ENCODE assay signal across 22 cellular contexts in genomic region chr11:86034710-86035109, GRCh38. TPM values are rescaled to one million over a fixed set of nuclear protein-coding genes. Genes with fewer than 3 reads are reported as not detected.
A peak's percentile ranks its signal among the peaks of the same experiment; 100 is the strongest.
DNase-seq lines count a peak whose midpoint lies in the region; ATAC-seq, FAIRE-seq and TF ChIP-seq lines count a peak whose summit lies in the region.
"Had no signal": no experiment of that assay in that cellular context is flagged by ENCODE, and none has a peak within 500 bp of the region (broad histone marks: within the 10 kb centered on the region; RNA-seq: fewer than 3 reads in every experiment).

No MANE protein-coding gene starts in this region.

- peaks cover 98% of the 10 kb centered on the region for H3K36me3 Mint-ChIP-seq in stimulated activated effector memory CD8-positive, alpha-beta T cell treated with anti-CD3 and anti-CD28 coated beads, Interleukin-12 subunit alpha, Interleukin-12 subunit beta, amount 100 ng/mL, for 72 hours

- TF ChIP-seq EP300 in SK-N-SH (IDR thresholded peaks at IDR 0.05; ENCODE audit: borderline replicate concordance in 1 of 2, low read depth in 1 of 2, low read length in 1 of 2): no peak

- H3K27ac Mint-ChIP-seq in stimulated activated effector memory CD8-positive, alpha-beta T cell treated with anti-CD3 and anti-CD28 coated beads, Interleukin-12 subunit alpha, Interleukin-12 subunit beta, amount 100 ng/mL, for 72 hours: peak overlapping the region; percentile 23
- H3K27ac Mint-ChIP-seq: activated T-helper 1 cell treated with anti-CD3 and anti-CD28 coated beads, Interleukin-12 subunit alpha, Interleukin-12 subunit beta, Interleukin-2, Interleukin-4 antibody, amounts not matched to agents 30 ng/mL and 10 ng/mL and 1 ng/mL, durations not matched to agents 14 hours and 24 hours and 36 hours; CD8-positive, alpha-beta T cell had no signal

- no peak overlapping the region for H3K27ac ChIP-seq in SK-N-SH (ENCODE audit: low read depth in 2 of 2, low read length in 1 of 2)
- H3K27ac ChIP-seq: hepatocyte, uterus had no signal

- no peak overlapping the region for H3K9ac ChIP-seq in SK-N-SH

- H3K79me2 ChIP-seq in SK-N-SH (ENCODE audit: insufficient read depth): peaks cover 100% of the 10 kb centered on the region

- H3K4me1 Mint-ChIP-seq in stimulated activated effector memory CD8-positive, alpha-beta T cell treated with anti-CD3 and anti-CD28 coated beads, Interleukin-12 subunit alpha, Interleukin-12 subunit beta, amount 100 ng/mL, for 72 hours: peaks cover 40% of the 10 kb centered on the region

- no peak for TF ChIP-seq RAD21 in SK-N-SH (IDR thresholded peaks at IDR 0.05; ENCODE audit: low read length)

- H2AFZ ChIP-seq in SK-N-SH (ENCODE audit: low read depth): no peak overlapping the region
- H2AFZ ChIP-seq: hepatocyte had no signal

- H4K20me1 ChIP-seq in SK-N-SH (ENCODE audit: insufficient read depth): peaks cover 84% of the 10 kb centered on the region

- H3K36me3 ChIP-seq in SK-N-SH (replicated peaks in 1 of 2; ENCODE audit: control insufficient read depth in 1 of 2, insufficient read depth in 2 of 2, low read length in 1 of 2): peaks cover 7 to 8% of the 10 kb centered on the region in 2 experiments
- H3K36me3 ChIP-seq: uterus had no signal

- peaks cover 2% of the 10 kb centered on the region for H3F3A ChIP-seq in SK-N-SH (replicated peaks; ENCODE audit: insufficient read depth)

- DNase-seq in SK-N-SH (no peak), NCI-H2081 treated with DMSO at 0.1 percent for 48 hours (lab: John Stamatoyannopoulos, UW) (peak; percentile 13), HCEC 1CT (no peak), NCI-H187 treated with DMSO at 0.1 percent for 48 hours (lab: John Stamatoyannopoulos, UW) (no peak)
- DNase-seq in stimulated activated effector memory CD8-positive, alpha-beta T cell treated with anti-CD3 and anti-CD28 coated beads, Interleukin-12 subunit alpha, Interleukin-12 subunit beta, amount 100 ng/mL, for 72 hours (ENCODE audit: low spot score in 2 of 2): no peak
- DNase-seq: ACHN; activated CD4-positive, alpha-beta memory T cell treated with anti-CD3 and anti-CD28 coated beads for 36 hours; CD8-positive, alpha-beta T cell; endodermal cell; H9; kidney; mesendoderm; NCI-H1930; NCI-H82; right cardiac atrium; SW 1271; uterus had no signal

- H3K9me2 ChIP-seq in SK-N-SH: no peaks in the 10 kb centered on the region

- WGBS in SK-N-SH (ENCODE audit: low lambda C conversion rate): 94% methylated on average over 2 of the region's 2 CpGs

- FAIRE-seq in islet of Langerhans (lab: Jason Lieb, UNC): peak; percentile 90
- FAIRE-seq: kidney had no signal

- no peaks in the 10 kb centered on the region for H3K27me3 ChIP-seq in SK-N-SH (ENCODE audit: insufficient read depth)
- H3K27me3 ChIP-seq: hepatocyte, uterus had no signal

- no peak overlapping the region for H3K4me2 ChIP-seq in SK-N-SH
- H3K4me2 ChIP-seq: hepatocyte had no signal

- H3K4me3 ChIP-seq in SK-N-SH (ENCODE audit: low read depth in 2 of 2, low read length in 1 of 2): no peak overlapping the region
- H3K4me3 ChIP-seq: hepatocyte, uterus had no signal

- POLR2A ChIA-PET in SK-N-SH (lab: Yijun Ruan, JAX): no interaction called here

- TF ChIP-seq CTCF in SK-N-SH (IDR thresholded peaks at IDR 0.05): no peak

- H3K9me3 ChIP-seq in SK-N-SH: no peaks in the 10 kb centered on the region
- H3K9me3 ChIP-seq: uterus had no signal

- CTCF ChIA-PET in SK-N-SH (lab: Yijun Ruan, JAX): no interaction called here

- H3K4me3 Mint-ChIP-seq in stimulated activated effector memory CD8-positive, alpha-beta T cell treated with anti-CD3 and anti-CD28 coated beads, Interleukin-12 subunit alpha, Interleukin-12 subunit beta, amount 100 ng/mL, for 72 hours: peak overlapping the region; percentile 19
- H3K4me3 Mint-ChIP-seq: activated CD4-positive, alpha-beta memory T cell treated with anti-CD3 and anti-CD28 coated beads for 36 hours; activated T-helper 1 cell treated with anti-CD3 and anti-CD28 coated beads, Interleukin-12 subunit alpha, Interleukin-12 subunit beta, Interleukin-2, Interleukin-4 antibody, amounts not matched to agents 30 ng/mL and 10 ng/mL and 1 ng/mL, durations not matched to agents 14 hours and 24 hours and 36 hours; CD8-positive, alpha-beta T cell; endodermal cell; H9 had no signal

- ATAC-seq in SK-N-SH treated with all-trans-retinoic acid at 6 μM for 48 hours (no peak), GM21723 (IDR thresholded peaks at IDR 0.05; ENCODE audit: unreplicated experiment) (no peak)
- ATAC-seq in stimulated activated effector memory CD8-positive, alpha-beta T cell treated with anti-CD3 and anti-CD28 coated beads, Interleukin-12 subunit alpha, Interleukin-12 subunit beta, amount 100 ng/mL, for 72 hours: no peak
- ATAC-seq: CD8-positive, alpha-beta T cell; right cardiac atrium had no signal

- H3K9me3 Mint-ChIP-seq in stimulated activated effector memory CD8-positive, alpha-beta T cell treated with anti-CD3 and anti-CD28 coated beads, Interleukin-12 subunit alpha, Interleukin-12 subunit beta, amount 100 ng/mL, for 72 hours: no peaks in the 10 kb centered on the region
- H3K9me3 Mint-ChIP-seq: activated CD4-positive, alpha-beta memory T cell treated with anti-CD3 and anti-CD28 coated beads for 36 hours; activated T-helper 1 cell treated with anti-CD3 and anti-CD28 coated beads, Interleukin-12 subunit alpha, Interleukin-12 subunit beta, Interleukin-2, Interleukin-4 antibody, amounts not matched to agents 30 ng/mL and 10 ng/mL and 1 ng/mL, durations not matched to agents 14 hours and 24 hours and 36 hours; CD8-positive, alpha-beta T cell; endodermal cell; H9 had no signal

- no peaks in the 10 kb centered on the region; a peak in 2 of 4 replicates for H3K4me1 ChIP-seq in SK-N-SH (ENCODE audit: control insufficient read depth in 1 of 2, insufficient read depth in 2 of 2, low read depth in 1 of 2, low read length in 1 of 2)
- H3K4me1 ChIP-seq: uterus had no signal

TF ChIP-seq in SK-N-SH treated with all-trans-retinoic acid at 6 μM for 48 hours, 23 proteins besides CTCF, POLR2A, EP300 and RAD21 (continues in another document):
- TF ChIP-seq ZC3H10 (CRISPR knock-in tag; IDR thresholded peaks at IDR 0.05) (no peak), ESRRG (CRISPR knock-in tag; IDR thresholded peaks at IDR 0.05) (no peak), RARB (CRISPR knock-in tag; IDR thresholded peaks at IDR 0.05) (no peak), ZFP30 (CRISPR knock-in tag; IDR thresholded peaks at IDR 0.05) (no peak), CREB5 (CRISPR knock-in tag; IDR thresholded peaks at IDR 0.05; ENCODE audit: low read depth) (no peak), ZNF70 (CRISPR knock-in tag; IDR thresholded peaks at IDR 0.05) (no peak), GLIS3 (CRISPR knock-in tag; IDR thresholded peaks at IDR 0.05) (no peak), ZFP3 (CRISPR knock-in tag; IDR thresholded peaks at IDR 0.05) (no peak)

TF ChIP-seq in SK-N-SH, 30 proteins besides CTCF, POLR2A, EP300 and RAD21:
- no peak for TF ChIP-seq IRF3 (IDR thresholded peaks at IDR 0.05; ENCODE audit: low read depth, low read length)
- no peak for TF ChIP-seq FOXM1 (IDR thresholded peaks at IDR 0.05; ENCODE audit: low read depth)
- TF ChIP-seq EZH2phosphoT487 (IDR thresholded peaks at IDR 0.05; ENCODE audit: borderline replicate concordance, low read depth): no peak
- no peak for TF ChIP-seq GATA2 (CRISPR knock-in tag; IDR thresholded peaks at IDR 0.05)
- TF ChIP-seq REST (IDR thresholded peaks at IDR 0.05; ENCODE audit: low read depth, low read length): no peak
- no peak for TF ChIP-seq YY1 (IDR thresholded peaks at IDR 0.05; ENCODE audit: low read depth)
- no peak for TF ChIP-seq MEF2A (IDR thresholded peaks at IDR 0.05; ENCODE audit: borderline replicate concordance, low read depth)
- no peak for TF ChIP-seq JUND (IDR thresholded peaks at IDR 0.05)
- no peak for TF ChIP-seq FOSL2 (IDR thresholded peaks at IDR 0.05; ENCODE audit: borderline replicate concordance, low read depth)
TF ChIP-seq in SK-N-SH: peak in this region for 0.

RNA-seq across cellular contexts. Expression of gene PICALM, which starts 34.2 kb away (rescaled TPM):
- 103 and 147 TPM in 2 replicates for polyA plus RNA-seq in SK-N-SH (2012; rRNA removed)
- 115 and 124 TPM in 2 replicates for polyA plus RNA-seq in SK-N-SH (2012; cell fraction: cytosol; rRNA removed)
- 63.0 and 149 TPM in 2 replicates for polyA plus RNA-seq in SK-N-SH (2012; cell fraction: nucleus; rRNA removed)
